Comparison of ENCODE assay signal across 26 cellular contexts in genomic region chr11:128701936-128702335, GRCh38. TPM values are rescaled to one million over a fixed set of nuclear protein-coding genes. Genes with fewer than 3 reads are reported as not detected.
DNase-seq lines count a peak whose midpoint lies in the region; ATAC-seq and TF ChIP-seq lines count a peak whose summit lies in the region.
"Had no signal": no experiment of that assay in that cellular context is flagged by ENCODE, and none has a peak within 500 bp of the region (broad histone marks: within the 10 kb centered on the region; RNA-seq: fewer than 3 reads in every experiment).

No MANE protein-coding gene starts in this region.

- H3K4me3 Mint-ChIP-seq in naive B cell = peak overlapping the region in 5 of 8 donors; percentile 3 to 76 (median 26)
- H3K4me3 Mint-ChIP-seq: activated CD4-positive, alpha-beta T cell treated with anti-CD3 and anti-CD28 coated beads, Interleukin-2, amount 10 ng/mL, durations not matched to agents 24 days and 14 days had no signal

- peak overlapping the region in 1 of 2 donors; percentile 34 for H3K27ac Mint-ChIP-seq in activated naive CD4-positive, alpha-beta T cell treated with anti-CD3 and anti-CD28 coated beads, Interleukin-2, amount 50 U/mL, for 72 hours
- peak overlapping the region in 3 of 6 donors; percentile 39 to 77 (median 47) for H3K27ac Mint-ChIP-seq in naive B cell

- H4K20me1 ChIP-seq in OCI-LY1 (ENCODE audit: insufficient read depth, low read length) = no peaks in the 10 kb centered on the region
- H4K20me1 ChIP-seq in MM.1S (ENCODE audit: insufficient read depth, low read length) = peaks cover 23% of the 10 kb centered on the region; the same call in 1 of the 2 replicates

- no peak overlapping the region for H3K9ac ChIP-seq in OCI-LY1 (ENCODE audit: low read length)
- H3K9ac ChIP-seq in subcutaneous abdominal adipose tissue (ENCODE audit: low read length in 5 of 5) = no peak overlapping the region
- H3K9ac ChIP-seq in MM.1S (ENCODE audit: low read length) = no peak overlapping the region

- no peak for TF ChIP-seq CTCF in OCI-LY1 (IDR thresholded peaks at IDR 0.05; ENCODE audit: low read length)
- no peak for TF ChIP-seq CTCF in MM.1S (IDR thresholded peaks at IDR 0.05; ENCODE audit: low read length)

- H3K79me2 ChIP-seq in OCI-LY1 (ENCODE audit: insufficient read depth, low read length) (peaks cover 90% of the 10 kb centered on the region), MM.1S (ENCODE audit: low read length) (peaks cover 100% of the 10 kb centered on the region)

- ATAC-seq in activated naive CD4-positive, alpha-beta T cell treated with anti-CD3 and anti-CD28 coated beads, Interleukin-2, amount 50 U/mL, for 72 hours = peak; percentile 58 to 80
- no peak for ATAC-seq in naive B cell (ENCODE audit: low read depth in 2 of 2)
- ATAC-seq: mucosa of descending colon had no signal

- peaks cover 9 to 57% of the 10 kb centered on the region in 2 donors for H3K36me3 Mint-ChIP-seq in activated naive CD4-positive, alpha-beta T cell treated with anti-CD3 and anti-CD28 coated beads, Interleukin-2, amount 50 U/mL, for 72 hours
- peaks cover 20 to 23% of the 10 kb centered on the region in 2 donors for H3K36me3 Mint-ChIP-seq in naive B cell

- no peaks in the 10 kb centered on the region for H3K9me3 ChIP-seq in OCI-LY1 (ENCODE audit: low read length)
- H3K9me3 ChIP-seq in subcutaneous abdominal adipose tissue (ENCODE audit: control insufficient read depth in 5 of 5, low read length in 5 of 5) = no peaks in the 10 kb centered on the region
- H3K9me3 ChIP-seq in MM.1S (replicated peaks; ENCODE audit: insufficient read depth, low read length) = no peaks in the 10 kb centered on the region
- no peaks in the 10 kb centered on the region for H3K9me3 ChIP-seq in MG63
- H3K9me3 ChIP-seq: esophagus muscularis mucosa, HAP-1, mucosa of descending colon, Peyer's patch, right atrium auricular region, suprapubic skin had no signal

- H3K4me1 Mint-ChIP-seq in naive B cell = peaks cover 90 to 96% (median 94%) of the 10 kb centered on the region in 3 donors

- H3K4me1 ChIP-seq in OCI-LY1 (ENCODE audit: insufficient read depth, low read length, severe bottlenecking) (peaks cover 91% of the 10 kb centered on the region), subcutaneous abdominal adipose tissue (ENCODE audit: control insufficient read depth in 5 of 5, insufficient read depth in 5 of 5, low read length in 5 of 5) (peaks cover 0 to 83% (median 27%) of the 10 kb centered on the region in 5 donors), MM.1S (ENCODE audit: low read length) (peaks cover 60% of the 10 kb centered on the region)
- H3K4me1 ChIP-seq: HAP-1, suprapubic skin had no signal

- no peak for DNase-seq in activated naive CD4-positive, alpha-beta T cell treated with anti-CD3 and anti-CD28 coated beads, Interleukin-2, amount 50 U/mL, for 72 hours (ENCODE audit: low spot score in 2 of 2)
- DNase-seq in activated naive CD4-positive, alpha-beta T cell (lab: John Stamatoyannopoulos, UW) = no peak
- DNase-seq in naive B cell (no peak), T-helper 2 cell (no peak), MM.1S (no peak), MG63 (no peak)
- DNase-seq: activated CD4-positive, alpha-beta T cell treated with anti-CD3 and anti-CD28 coated beads, Interleukin-2, amount 10 ng/mL, durations not matched to agents 24 days and 14 days; activated CD8-positive, alpha-beta memory T cell treated with anti-CD3 and anti-CD28 coated beads, Interleukin-2, amount 50 U/mL, for 4 hours; activated naive CD4-positive, alpha-beta T cell treated with anti-CD3 and anti-CD28 coated beads, Interleukin-2, amount 50 U/mL, for 16 hours; cerebellar nuclear complex; DMS53; GF-D8; hippocampal formation; mucosa of descending colon; NCI-H1436 treated with DMSO at 0.1 percent for 48 hours; NCI-H510A treated with DMSO at 0.1 percent for 48 hours; nucleus accumbens; Peyer's patch; stimulated activated CD4-positive, alpha-beta T cell treated with anti-CD3 and anti-CD28 coated beads, Interleukin-12 subunit alpha, Interleukin-12 subunit beta, amount 100 ng/mL, for 4 hours; T-helper 1 cell had no signal

- no peak overlapping the region for H2AFZ ChIP-seq in OCI-LY1 (ENCODE audit: low read length)
- no peak overlapping the region for H2AFZ ChIP-seq in MM.1S (ENCODE audit: low read length)

- H3K27me3 ChIP-seq in OCI-LY1 (ENCODE audit: insufficient read depth, low read length) (no peaks in the 10 kb centered on the region), subcutaneous abdominal adipose tissue (ENCODE audit: control insufficient read depth in 5 of 5, insufficient read depth in 4 of 5, low read length in 5 of 5) (no peaks in the 10 kb centered on the region), MM.1S (replicated peaks; ENCODE audit: insufficient read depth, low read length) (no peaks in the 10 kb centered on the region), MG63 (no peaks in the 10 kb centered on the region)
- H3K27me3 ChIP-seq: Peyer's patch, right atrium auricular region, suprapubic skin had no signal

- H3K4me2 ChIP-seq in OCI-LY1 (ENCODE audit: low read length) = no peak overlapping the region
- no peak overlapping the region for H3K4me2 ChIP-seq in MM.1S (ENCODE audit: low read depth, low read length)

- H3K27me3 Mint-ChIP-seq in naive B cell = no peaks in the 10 kb centered on the region
- H3K27me3 Mint-ChIP-seq: activated CD4-positive, alpha-beta T cell treated with anti-CD3 and anti-CD28 coated beads, Interleukin-2, amount 10 ng/mL, durations not matched to agents 24 days and 14 days had no signal

- H3K36me3 ChIP-seq in OCI-LY1 (ENCODE audit: insufficient read depth, low read length) = peaks cover 47% of the 10 kb centered on the region
- peaks cover 0 to 9% (median 0%) of the 10 kb centered on the region in 5 donors for H3K36me3 ChIP-seq in subcutaneous abdominal adipose tissue (ENCODE audit: control insufficient read depth in 5 of 5, insufficient read depth in 5 of 5, low read length in 5 of 5)
- H3K36me3 ChIP-seq in MM.1S (replicated peaks; ENCODE audit: insufficient read depth, low read length) = peaks cover 4% of the 10 kb centered on the region; the same call in 1 of the 2 replicates
- H3K36me3 ChIP-seq in MG63 = no peaks in the 10 kb centered on the region
- H3K36me3 ChIP-seq: esophagus muscularis mucosa, HAP-1, Peyer's patch, right atrium auricular region, suprapubic skin had no signal

- H3K27ac ChIP-seq in OCI-LY1 (ENCODE audit: low read depth, low read length, poor library complexity, severe bottlenecking) (peak overlapping the region; percentile 96), subcutaneous abdominal adipose tissue (ENCODE audit: low read depth, low read length) (peak overlapping the region; percentile 22), MM.1S (ENCODE audit: low read length) (no peak overlapping the region)
- H3K27ac ChIP-seq: esophagus muscularis mucosa, Peyer's patch, right atrium auricular region, suprapubic skin had no signal

- H3K4me3 ChIP-seq in OCI-LY1 (ENCODE audit: low read depth, low read length, poor library complexity, severe bottlenecking) (no peak overlapping the region), subcutaneous abdominal adipose tissue (ENCODE audit: low read depth in 1 of 5, low read length in 5 of 5) (no peak overlapping the region), MM.1S (ENCODE audit: low read length) (no peak overlapping the region), MG63 (no peak overlapping the region)
- H3K4me3 ChIP-seq: esophagus muscularis mucosa, HAP-1, mucosa of descending colon, Peyer's patch, right atrium auricular region, suprapubic skin had no signal

- H3K9me2 ChIP-seq in OCI-LY1 (ENCODE audit: low read depth, low read length) = no peaks in the 10 kb centered on the region
- H3K9me2 ChIP-seq in MM.1S (replicated peaks; ENCODE audit: insufficient read depth, low read length) = no peaks in the 10 kb centered on the region

- H3F3A ChIP-seq in OCI-LY1 (ENCODE audit: insufficient read depth, low read length) (no peaks in the 10 kb centered on the region), MM.1S (ENCODE audit: insufficient read depth, low read length) (no peaks in the 10 kb centered on the region)

- H3K9me3 Mint-ChIP-seq in activated naive CD4-positive, alpha-beta T cell treated with anti-CD3 and anti-CD28 coated beads, Interleukin-2, amount 50 U/mL, for 72 hours = peaks cover 0 to 11% of the 10 kb centered on the region in 2 donors
- no peaks in the 10 kb centered on the region for H3K9me3 Mint-ChIP-seq in naive B cell

RNA-seq across cellular contexts. Expression of gene FLI1, which starts 8.1 kb away (rescaled TPM):
- 10 to 100 TPM; 44.4 to 69.4 TPM for total RNA-seq in activated naive CD4-positive, alpha-beta T cell treated with anti-CD3 and anti-CD28 coated beads, Interleukin-2, amount 50 U/mL, for 72 hours
- polyA plus RNA-seq in naive B cell (ENCODE audit: low read depth in 6 of 6) = 100 to 1,000 TPM in 2 of 6 donors, 10 to 100 TPM in 4; 65.3 to 109 (median 88.3) TPM
- total RNA-seq in MG63 (2014; rRNA removed; shearing (Covaris generic); ENCODE audit: low replicate concordance) = 6.1 and 6.4 TPM in 2 replicates

Comparison
In these comparisons a context has a peak if more than half of its experiments do, and no peak if none do; other contexts are left out.
1. ATAC-seq: peak in activated naive CD4-positive, alpha-beta T cell treated with anti-CD3 and anti-CD28 coated beads, Interleukin-2, amount 50 U/mL, for 72 hours (2 of 2); none in naive B cell (0 of 2).